In genomic region chr7:50349963-50350944, GRCh38 we compare ENCODE assay signal across 8 cellular contexts. TPM values are rescaled to one million over a fixed set of nuclear protein-coding genes. Genes with fewer than 3 reads are reported as not detected.
DNase-seq lines count a peak whose midpoint lies in the region; ATAC-seq and TF ChIP-seq lines count a peak whose summit lies in the region.

No MANE protein-coding gene starts in this region.

- peak overlapping the region; percentile 56 for H3K4me3 Mint-ChIP-seq in CD8-positive, alpha-beta T cell
- H3K4me3 Mint-ChIP-seq in activated naive CD4-positive, alpha-beta T cell treated with anti-CD3 and anti-CD28 coated beads, Interleukin-2, amount 50 U/mL, for 24 hours = peak overlapping the region; percentile 78

- peak overlapping the region; percentile 96 for H3K27ac Mint-ChIP-seq in CD8-positive, alpha-beta T cell
- peak overlapping the region; percentile 98 for H3K27ac Mint-ChIP-seq in activated naive CD4-positive, alpha-beta T cell treated with anti-CD3 and anti-CD28 coated beads, Interleukin-2, amount 50 U/mL, for 24 hours

- peak; percentile 63 for ATAC-seq in CD8-positive, alpha-beta T cell
- ATAC-seq in GM21529 (IDR thresholded peaks at IDR 0.05; ENCODE audit: unreplicated experiment) (peak; percentile 83), gastrocnemius medialis (no peak)

- TF ChIP-seq CTCF in CD8-positive, alpha-beta T cell (IDR thresholded peaks at IDR 0.05) = no peak
- TF ChIP-seq CTCF in mammary epithelial cell (conservative IDR thresholded peaks at IDR 0.05 in 1 of 2, IDR thresholded peaks at IDR 0.05 in 1 of 2; ENCODE audit: extremely low read depth in 1 of 2, insufficient read depth in 1 of 2, low read depth in 1 of 2, low read length in 2 of 2) (no peak), BE2C (IDR thresholded peaks at IDR 0.05; ENCODE audit: low read depth, low read length) (no peak), gastrocnemius medialis (IDR thresholded peaks at IDR 0.05 in 4 of 5, conservative IDR thresholded peaks at IDR 0.05 in 1 of 5) (no peak)

- dilution Hi-C loops in mammary epithelial cell (cut with HindIII; ENCODE audit: low sequenced_read_pairs) = no loop called here

- H4K20me1 ChIP-seq in mammary epithelial cell (ENCODE audit: insufficient read depth, low read length) = no peaks in the 10 kb centered on the region

- no peaks in the 10 kb centered on the region for H3K9me3 ChIP-seq in CD8-positive, alpha-beta T cell (ENCODE audit: low read length)
- no peaks in the 10 kb centered on the region for H3K9me3 ChIP-seq in mammary epithelial cell (replicated peaks; ENCODE audit: insufficient read depth, low read length)
- H3K9me3 ChIP-seq in BE2C = no peaks in the 10 kb centered on the region
- no peaks in the 10 kb centered on the region for H3K9me3 ChIP-seq in gastrocnemius medialis

- H3K9me3 Mint-ChIP-seq in CD8-positive, alpha-beta T cell = no peaks in the 10 kb centered on the region
- peaks cover 5% of the 10 kb centered on the region for H3K9me3 Mint-ChIP-seq in activated naive CD4-positive, alpha-beta T cell treated with anti-CD3 and anti-CD28 coated beads, Interleukin-2, amount 50 U/mL, for 24 hours

- peak in 6 of 7 experiments; percentile 58 to 78 (median 75) for DNase-seq in CD8-positive, alpha-beta T cell
- DNase-seq in MV-4-11 (lab: John Stamatoyannopoulos, UW) = peak; percentile 53
- peak; percentile 37 to 69 (median 52) for DNase-seq in stimulated activated naive CD4-positive, alpha-beta T cell (lab: John Stamatoyannopoulos, UW)
- DNase-seq in mammary epithelial cell = no peak
- DNase-seq in BE2C = no peak
- no peak for DNase-seq in gastrocnemius medialis

- WGBS in mammary epithelial cell (ENCODE audit: low coverage, missing lambda C conversion rate) = 76% methylated on average over 14 of the region's 18 CpGs

- no peak overlapping the region for H2AFZ ChIP-seq in mammary epithelial cell (ENCODE audit: low read depth, low read length)

- CTCF ChIA-PET in CD8-positive, alpha-beta T cell (lab: Charles Lee) = interaction anchor here (0.7 to 20.8 kb wide), 7 partner anchors 8 to 148 kb away, joined by 3 to 494 read pairs (median 4); partner anchors contain the start of gene IKZF1
- CTCF ChIA-PET in mammary epithelial cell (lab: Charles Lee; ENCODE audit: low non-redundant PET) = no interaction called here

- no peaks in the 10 kb centered on the region for H3K79me2 ChIP-seq in mammary epithelial cell (ENCODE audit: insufficient read depth, low read length)

- in situ Hi-C loops in mammary epithelial cell (cut with MboI; ENCODE audit: low sequenced_read_pairs in 2 of 2) = no loop called here
- in situ Hi-C loops in gastrocnemius medialis (cut with MboI; ENCODE audit: low sequenced_read_pairs in 4 of 4) = no loop called here

- peak overlapping the region; percentile 23 for H3K4me3 ChIP-seq in CD8-positive, alpha-beta T cell (ENCODE audit: low read depth, low read length)
- no peak overlapping the region for H3K4me3 ChIP-seq in mammary epithelial cell (replicated peaks in 1 of 3; ENCODE audit: insufficient read depth in 1 of 3, low read depth in 2 of 3, low read length in 3 of 3)
- no peak overlapping the region for H3K4me3 ChIP-seq in BE2C (ENCODE audit: low read depth, low read length)
- H3K4me3 ChIP-seq in gastrocnemius medialis = no peak overlapping the region

- no peak overlapping the region for H3K4me2 ChIP-seq in mammary epithelial cell (ENCODE audit: insufficient read depth, low read depth, low read length)

- intact Hi-C loops in CD8-positive, alpha-beta T cell (cut with DNase I, micrococcal nuclease) = loop anchor here (1.0 to 2.0 kb wide), 2 partner anchors 8 to 13 kb away; no protein-coding TSS in a partner anchor
- intact Hi-C loops in mammary epithelial cell (cut with micrococcal nuclease) (no loop called here), gastrocnemius medialis (cut with DNase I; ENCODE audit: low total_unique reads) (no loop called here)

- H3K36me3 Mint-ChIP-seq in CD8-positive, alpha-beta T cell = peaks cover 85% of the 10 kb centered on the region
- H3K36me3 Mint-ChIP-seq in activated naive CD4-positive, alpha-beta T cell treated with anti-CD3 and anti-CD28 coated beads, Interleukin-2, amount 50 U/mL, for 24 hours = peaks cover 33% of the 10 kb centered on the region

- TF ChIP-seq POLR2A in gastrocnemius medialis (IDR thresholded peaks at IDR 0.05) = no peak

- no peaks in the 10 kb centered on the region for H3K27me3 Mint-ChIP-seq in CD8-positive, alpha-beta T cell (ENCODE audit: low read depth)
- no peaks in the 10 kb centered on the region for H3K27me3 Mint-ChIP-seq in activated naive CD4-positive, alpha-beta T cell treated with anti-CD3 and anti-CD28 coated beads, Interleukin-2, amount 50 U/mL, for 24 hours

- H3K27ac ChIP-seq in CD8-positive, alpha-beta T cell (ENCODE audit: low read depth, low read length) = peak overlapping the region; percentile 67
- no peak overlapping the region for H3K27ac ChIP-seq in mammary epithelial cell (ENCODE audit: insufficient read depth, low read depth, low read length)
- no peak overlapping the region for H3K27ac ChIP-seq in gastrocnemius medialis

- no peaks in the 10 kb centered on the region for H3K27me3 ChIP-seq in CD8-positive, alpha-beta T cell (ENCODE audit: insufficient read depth, low read length)
- H3K27me3 ChIP-seq in mammary epithelial cell (ENCODE audit: insufficient read depth, low read length) (no peaks in the 10 kb centered on the region), BE2C (peaks cover 18% of the 10 kb centered on the region), gastrocnemius medialis (peaks cover 0 to 6% (median 0%) of the 10 kb centered on the region in 3 donors)

- H3K36me3 ChIP-seq in CD8-positive, alpha-beta T cell (ENCODE audit: insufficient read depth, low read length) = peaks cover 34% of the 10 kb centered on the region
- H3K36me3 ChIP-seq in mammary epithelial cell (ENCODE audit: insufficient read depth, low read length) (no peaks in the 10 kb centered on the region), BE2C (no peaks in the 10 kb centered on the region), gastrocnemius medialis (no peaks in the 10 kb centered on the region)

- BruUV-seq in mammary epithelial cell (replicated peaks; lab: Mats Ljungman, UMichigan) = no TSS peak

- peaks cover 98% of the 10 kb centered on the region for H3K4me1 Mint-ChIP-seq in CD8-positive, alpha-beta T cell (ENCODE audit: low read depth)
- peaks cover 97% of the 10 kb centered on the region for H3K4me1 Mint-ChIP-seq in activated naive CD4-positive, alpha-beta T cell treated with anti-CD3 and anti-CD28 coated beads, Interleukin-2, amount 50 U/mL, for 24 hours

- H3K4me1 ChIP-seq in CD8-positive, alpha-beta T cell (ENCODE audit: insufficient read depth, low read length) = peaks cover 100% of the 10 kb centered on the region
- H3K4me1 ChIP-seq in mammary epithelial cell (ENCODE audit: insufficient read depth, low read length) (no peaks in the 10 kb centered on the region), BE2C (no peaks in the 10 kb centered on the region), gastrocnemius medialis (no peaks in the 10 kb centered on the region)

- no peak overlapping the region for H3K9ac ChIP-seq in mammary epithelial cell (ENCODE audit: insufficient read depth, low read length)

- POLR2A ChIA-PET in CD8-positive, alpha-beta T cell (lab: Charles Lee) = interaction anchor here (1.1 to 45.4 kb wide), 9 partner anchors 9 to 144 kb away, joined by 3 to 1039 read pairs (median 10); partner anchors contain the start of gene IKZF1

RNA-seq across cellular contexts. Expression of gene IKZF1, which starts 45.7 kb away (rescaled TPM):
- total RNA-seq in CD8-positive, alpha-beta T cell = 100 to 1,000 TPM; 248 TPM
- total RNA-seq in mammary epithelial cell (not detected), gastrocnemius medialis (1 to 10 TPM in 3 of 4 donors, under 1 TPM in 1; 0.22 to 3.6 (median 1.9) TPM)
- 0.01 TPM for polyA plus RNA-seq in mammary epithelial cell
- polyA minus RNA-seq in mammary epithelial cell = not detected
- not detected for polyA plus RNA-seq in BE2C (2012; ENCODE audit: insufficient read depth, insufficient read length, low read depth)

Comparison
In these comparisons a context has a peak if more than half of its experiments do, and no peak if none do; other contexts are left out.
1. ATAC-seq: peak in CD8-positive, alpha-beta T cell (single experiment) and GM21529 (single experiment); none in gastrocnemius medialis (0 of 2).
2. DNase-seq: peak in CD8-positive, alpha-beta T cell (6 of 7), MV-4-11 (single experiment) and stimulated activated naive CD4-positive, alpha-beta T cell (6 of 6); none in mammary epithelial cell (single experiment), BE2C (single experiment) and gastrocnemius medialis (0 of 2).
3. RNA of gene IKZF1, which starts 45.7 kb away (total RNA-seq): 248 TPM in CD8-positive, alpha-beta T cell; 0.22 to 3.6 TPM in gastrocnemius medialis and not detected in mammary epithelial cell; every median in the first group is over 10 times any median in the second.
4. intact Hi-C loops: an anchor here in CD8-positive, alpha-beta T cell (1.0 to 2.0 kb wide); none called in mammary epithelial cell and gastrocnemius medialis.